Comparison of ENCODE assay signal across 1 cellular context in genomic region chr3:60759439-60759838, GRCh38.
TF ChIP-seq lines count a peak whose summit lies in the region.

No MANE protein-coding gene starts in this region.

TF ChIP-seq in H1, 55 proteins besides CTCF, POLR2A, EP300 and RAD21 (continued from another document):
- no peak for TF ChIP-seq USF2 (IDR thresholded peaks at IDR 0.05; ENCODE audit: low read length)
- TF ChIP-seq SP2 (IDR thresholded peaks at IDR 0.05; ENCODE audit: low read length) = no peak
- TF ChIP-seq PHF8 (conservative IDR thresholded peaks at IDR 0.05; ENCODE audit: low read depth, low read length) = no peak
- no peak for TF ChIP-seq SIRT6 (IDR thresholded peaks at IDR 0.05; ENCODE audit: low read length)
- TF ChIP-seq BACH1 (IDR thresholded peaks at IDR 0.05; ENCODE audit: low read length) = no peak
- no peak for TF ChIP-seq SP4 (IDR thresholded peaks at IDR 0.05; ENCODE audit: low read length)
- TF ChIP-seq MAX (IDR thresholded peaks at IDR 0.05) = no peak
- TF ChIP-seq CHD1 (IDR thresholded peaks at IDR 0.05; ENCODE audit: low read depth, low read length) = no peak
- no peak for TF ChIP-seq TBP (IDR thresholded peaks at IDR 0.05; ENCODE audit: low read depth, low read length)
- TF ChIP-seq RFX5 (IDR thresholded peaks at IDR 0.05; ENCODE audit: borderline replicate concordance, low read depth, low read length) = no peak
- no peak for TF ChIP-seq POU5F1 (IDR thresholded peaks at IDR 0.05; ENCODE audit: low read depth, low read length)
- no peak for TF ChIP-seq HDAC6 (IDR thresholded peaks at IDR 0.05; ENCODE audit: low read depth, low read length)
- no peak for TF ChIP-seq POLR2AphosphoS5 (IDR thresholded peaks at IDR 0.05; ENCODE audit: low read depth, low read length)
- no peak for TF ChIP-seq RNF2 (IDR thresholded peaks at IDR 0.05; ENCODE audit: borderline replicate concordance, low read depth, low read length, missing control alignments, poor library complexity, severe bottlenecking)
- TF ChIP-seq SRF (IDR thresholded peaks at IDR 0.05; ENCODE audit: low read depth, low read length) = no peak
- no peak for TF ChIP-seq CEBPB (IDR thresholded peaks at IDR 0.05; ENCODE audit: low read depth, low read length)
